Comparison of ENCODE assay signal across 15 cellular contexts in the genomic region with DNA sequence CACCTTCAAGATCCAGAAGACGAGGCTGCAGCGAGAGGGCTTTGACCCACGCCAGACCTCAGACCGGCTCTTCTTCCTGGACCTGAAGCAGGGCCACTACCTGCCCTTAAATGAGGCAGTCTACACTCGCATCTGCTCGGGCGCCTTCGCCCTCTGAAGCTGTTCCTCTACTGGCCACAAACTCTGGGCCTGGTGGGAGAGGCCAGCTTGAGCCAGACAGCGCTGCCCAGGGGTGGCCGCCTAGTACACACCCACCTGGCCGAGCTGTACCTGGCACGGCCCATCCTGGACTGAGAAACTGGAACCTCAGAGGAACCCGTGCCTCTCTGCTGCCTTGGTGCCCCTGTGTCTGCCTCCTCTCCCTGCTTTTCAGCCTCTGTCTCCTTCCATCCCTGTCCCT. TPM values are rescaled to one million over a fixed set of nuclear protein-coding genes. Genes with fewer than 3 reads are reported as not detected.
A peak's percentile ranks its signal among the peaks of the same experiment; 100 is the strongest.
DNase-seq lines count a peak whose midpoint lies in the region; ATAC-seq and TF ChIP-seq lines count a peak whose summit lies in the region.
"Had no signal": no experiment of that assay in that cellular context is flagged by ENCODE, and none has a peak within 500 bp of the region (broad histone marks: within the 10 kb centered on the region; RNA-seq: fewer than 3 reads in every experiment).

No MANE protein-coding gene starts in this region.

- H3K4me3 ChIP-seq in BLaER1 (no peak overlapping the region), HL-60 (replicated peaks; ENCODE audit: insufficient read depth, low read length) (no peak overlapping the region), endodermal cell (ENCODE audit: low read length) (no peak overlapping the region), psoas muscle (no peak overlapping the region)
- H3K4me3 ChIP-seq: GM23248 had no signal

- intact Hi-C loops in psoas muscle (cut with DNase I) = no loop called here

- H3K36me3 ChIP-seq in BLaER1 (peaks cover 53% of the 10 kb centered on the region), endodermal cell (ENCODE audit: control insufficient read depth, insufficient read depth, low read length) (no peaks in the 10 kb centered on the region), psoas muscle (ENCODE audit: insufficient read depth in 1 of 2, low read depth in 1 of 2) (peaks cover 0 to 48% of the 10 kb centered on the region in 2 donors)

- H3K27me3 Mint-ChIP-seq in endodermal cell (ENCODE audit: insufficient read depth) (no peaks in the 10 kb centered on the region), HFFc6 (ENCODE audit: insufficient read depth) (peaks cover 6% of the 10 kb centered on the region)

- peak overlapping the region; percentile 72 for H3K27ac ChIP-seq in BLaER1
- H3K27ac ChIP-seq in HL-60 (replicated peaks) = peak overlapping the region; percentile 25; the same call in 1 of the 2 replicates
- no peak overlapping the region for H3K27ac ChIP-seq in endodermal cell (ENCODE audit: low read depth, low read length)
- H3K27ac ChIP-seq in psoas muscle = peak overlapping the region; percentile 9
- H3K27ac ChIP-seq: GM23248 had no signal

- peaks cover 5% of the 10 kb centered on the region for H3K4me1 Mint-ChIP-seq in endodermal cell
- peaks cover 27% of the 10 kb centered on the region for H3K4me1 Mint-ChIP-seq in HFFc6 (ENCODE audit: low read depth)

- H3K4me1 ChIP-seq in BLaER1 = peaks cover 80% of the 10 kb centered on the region
- no peaks in the 10 kb centered on the region for H3K4me1 ChIP-seq in endodermal cell (ENCODE audit: control insufficient read depth, insufficient read depth, low read length)
- peaks cover 8% of the 10 kb centered on the region for H3K4me1 ChIP-seq in psoas muscle

- no peak overlapping the region for H3K4me3 Mint-ChIP-seq in endodermal cell
- H3K4me3 Mint-ChIP-seq in HFFc6 = no peak overlapping the region

- DNase-seq in HL-60 (ENCODE audit: low read depth in 1 of 2, low spot score in 1 of 2) = no peak
- DNase-seq in endodermal cell = no peak
- DNase-seq in psoas muscle = no peak
- DNase-seq in NCI-H1105 (lab: John Stamatoyannopoulos, UW) = no peak
- DNase-seq in HFFc6 = no peak
- DNase-seq in NCI-H187 treated with DMSO at 0.1 percent for 48 hours (lab: John Stamatoyannopoulos, UW) = no peak
- DNase-seq: DMS79, GM23248, NCI-H1436, NCI-H2081 treated with DMSO at 0.1 percent for 48 hours, NCI-H524 had no signal

- no peaks in the 10 kb centered on the region for H3K9me3 Mint-ChIP-seq in endodermal cell
- peaks cover 6% of the 10 kb centered on the region for H3K9me3 Mint-ChIP-seq in HFFc6

- TF ChIP-seq CTCF in HL-60 (IDR thresholded peaks at IDR 0.05; ENCODE audit: insufficient read depth, low read length) (no peak), endodermal cell (conservative IDR thresholded peaks at IDR 0.05) (no peak), psoas muscle (IDR thresholded peaks at IDR 0.05) (no peak), HFFc6 (IDR thresholded peaks at IDR 0.05) (no peak)

- ATAC-seq in psoas muscle (no peak), HG03039 (IDR thresholded peaks at IDR 0.05; ENCODE audit: unreplicated experiment) (no peak)

- no peaks in the 10 kb centered on the region for H3K9me3 ChIP-seq in BLaER1
- no peaks in the 10 kb centered on the region for H3K9me3 ChIP-seq in endodermal cell (ENCODE audit: control insufficient read depth, low read length)
- no peaks in the 10 kb centered on the region for H3K9me3 ChIP-seq in psoas muscle

- peaks cover 15% of the 10 kb centered on the region; the same call in 1 of the 2 replicates for H4K20me1 ChIP-seq in BLaER1

- peak overlapping the region; percentile 43 for H3K9ac ChIP-seq in BLaER1
- no peak overlapping the region for H3K9ac ChIP-seq in endodermal cell (ENCODE audit: extremely low read depth, low read length, poor library complexity, severe bottlenecking)

- H3K27me3 ChIP-seq in BLaER1 (no peaks in the 10 kb centered on the region), HL-60 (ENCODE audit: insufficient read depth, poor library complexity, severe bottlenecking) (no peaks in the 10 kb centered on the region), endodermal cell (ENCODE audit: control insufficient read depth, insufficient read depth, low read length, poor library complexity, severe bottlenecking) (no peaks in the 10 kb centered on the region), psoas muscle (ENCODE audit: insufficient read depth in 3 of 3, low read length in 2 of 3) (no peaks in the 10 kb centered on the region)

- peak overlapping the region; percentile 36; the same call in 1 of the 2 replicates for H3K4me2 ChIP-seq in BLaER1

- H3K36me3 Mint-ChIP-seq in endodermal cell (ENCODE audit: low read depth) (peaks cover 7% of the 10 kb centered on the region), HFFc6 (ENCODE audit: low read depth) (peaks cover 17% of the 10 kb centered on the region)

- peak overlapping the region; percentile 35 for H3K27ac Mint-ChIP-seq in endodermal cell
- no peak overlapping the region for H3K27ac Mint-ChIP-seq in HFFc6

- 92 to 93% methylated on average over 7 to 13 of the region's 13 CpGs for WGBS in endodermal cell (ENCODE audit: insufficient coverage in 1 of 2, insufficient read length in 1 of 2), 2 experiments
- 82 to 90% (median 85%) methylated on average over 11 to 13 of the region's 13 CpGs for WGBS in psoas muscle, 3 donors

RNA-seq across cellular contexts. Expression of a gene that starts 7.0 kb away (rescaled TPM):
- total RNA-seq in endodermal cell (100 to 1,000 TPM; 121 to 132 TPM), psoas muscle (10 to 100 TPM; 14.8 to 17.3 (median 16.3) TPM)
- polyA plus RNA-seq in endodermal cell (2013, experiment 1 of 2) = 79.1 TPM
- 76.6 TPM for polyA plus RNA-seq in endodermal cell (2013, experiment 2 of 2)
- polyA plus RNA-seq in psoas muscle = 10 to 100 TPM; 11.7 to 53.5 (median 18.3) TPM
- 100 to 1,000 TPM in 1 of 6 experiments, 10 to 100 TPM in 5; 90.6 to 101 (median 95.2) TPM for total RNA-seq in HFFc6 (2021; fragmentation: NEBNext Ultra II Directional; extraction: Animal tissue kit (Norgen Biotek cat#: 25700))

RNA-seq across cellular contexts. Expression of a gene that starts 34.1 kb away (rescaled TPM):
- 10 to 100 TPM; 11.8 to 16.9 TPM for total RNA-seq in endodermal cell
- polyA plus RNA-seq in endodermal cell (2013, experiment 1 of 2) = 15.4 TPM
- polyA plus RNA-seq in endodermal cell (2013, experiment 2 of 2) = 12.7 TPM
- 10 to 100 TPM; 18.4 to 40.1 (median 27.9) TPM for total RNA-seq in psoas muscle
- 10 to 100 TPM; 11.8 to 30.6 (median 24.1) TPM for polyA plus RNA-seq in psoas muscle
- total RNA-seq in HFFc6 (2021; fragmentation: NEBNext Ultra II Directional; extraction: Animal tissue kit (Norgen Biotek cat#: 25700)) = 10 to 100 TPM; 11.5 to 14.9 (median 13.6) TPM

RNA-seq across cellular contexts. Expression of a gene that starts 43.7 kb away (rescaled TPM):
- total RNA-seq in endodermal cell (not detected), psoas muscle (1 to 10 TPM in 1 of 4 donors, under 1 TPM in 3; 0.43 to 1.0 (median 0.72) TPM)
- polyA plus RNA-seq in endodermal cell (2013, experiment 1 of 2) = not detected
- polyA plus RNA-seq in endodermal cell (2013, experiment 2 of 2) = not detected
- under 1 TPM in 2 of 3 donors, not detected in 1; 0.14 to 0.64 TPM for polyA plus RNA-seq in psoas muscle
- not detected for total RNA-seq in HFFc6 (2021; fragmentation: NEBNext Ultra II Directional; extraction: Animal tissue kit (Norgen Biotek cat#: 25700))
- total RNA-seq: G401, GM23248, RPMI7951 had no signal
- polyA plus RNA-seq: GM23248 had no signal

RNA-seq across cellular contexts. Expression of a gene that starts 51.0 kb away (rescaled TPM):
- 10 to 100 TPM; 61.2 to 68.3 TPM for total RNA-seq in endodermal cell
- polyA plus RNA-seq in endodermal cell (2013, experiment 1 of 2) = 52.8 TPM
- 49.6 TPM for polyA plus RNA-seq in endodermal cell (2013, experiment 2 of 2)
- 10 to 100 TPM; 19.8 to 27.7 (median 23.3) TPM for total RNA-seq in psoas muscle
- 10 to 100 TPM; 15.3 to 34.8 (median 21.4) TPM for polyA plus RNA-seq in psoas muscle
- total RNA-seq in HFFc6 (2021; fragmentation: NEBNext Ultra II Directional; extraction: Animal tissue kit (Norgen Biotek cat#: 25700)) = 100 to 1,000 TPM; 102 to 115 (median 106) TPM

RNA-seq across cellular contexts. Expression of a gene that starts 56.0 kb away (rescaled TPM):
- 1 to 10 TPM; 3.5 to 4.8 TPM for total RNA-seq in endodermal cell
- 2.2 TPM for polyA plus RNA-seq in endodermal cell (2013, experiment 1 of 2)
- polyA plus RNA-seq in endodermal cell (2013, experiment 2 of 2) = 2.0 TPM
- under 1 TPM in 1 of 4 donors, not detected in 3; 0.39 TPM for total RNA-seq in psoas muscle
- under 1 TPM in 2 of 3 donors, not detected in 1; 0.04 to 0.25 TPM for polyA plus RNA-seq in psoas muscle
- not detected for total RNA-seq in HFFc6 (2021; fragmentation: NEBNext Ultra II Directional; extraction: Animal tissue kit (Norgen Biotek cat#: 25700))
- total RNA-seq: RPMI7951 had no signal

Comparison
In these comparisons a context has a peak if more than half of its experiments do, and no peak if none do; other contexts are left out.
1. RNA of a gene that starts 7.0 kb away (total RNA-seq): 121 to 132 TPM in endodermal cell and 90.6 to 101 TPM in HFFc6; 14.8 to 17.3 TPM in psoas muscle; every median in the first group is over 4 times any median in the second.